ENCODE assay signal across 8 cellular contexts in genomic region chr3:13485671-13486562, GRCh38. TPM values are rescaled to one million over a fixed set of nuclear protein-coding genes. Genes with fewer than 3 reads are reported as not detected.
DNase-seq lines count a peak whose midpoint lies in the region; ATAC-seq, FAIRE-seq and TF ChIP-seq lines count a peak whose summit lies in the region.
"Not testable (repeated sequence)": the region's sequence is repeated elsewhere in the genome, so short reads cannot be mapped to it uniquely, and the experiment has no call there.

No MANE protein-coding gene starts in this region.

- H3K4me1 Mint-ChIP-seq in MCF 10A (ENCODE audit: insufficient read depth, unreplicated experiment) = peaks cover 18% of the 10 kb centered on the region
- peaks cover 36% of the 10 kb centered on the region for H3K4me1 Mint-ChIP-seq in stimulated activated effector memory CD8-positive, alpha-beta T cell treated with anti-CD3 and anti-CD28 coated beads, Interleukin-12 subunit alpha, Interleukin-12 subunit beta, amount 100 ng/mL, for 72 hours

- H3K27ac ChIP-seq in C4-2B = peak overlapping the region; percentile 31
- peak overlapping the region; percentile 44 for H3K27ac ChIP-seq in RWPE2 (ENCODE audit: poor library complexity, severe bottlenecking)
- peak overlapping the region; percentile 30 to 74 (median 68) for H3K27ac ChIP-seq in esophagus muscularis mucosa (replicated peaks in 1 of 4)
- H3K27ac ChIP-seq in kidney (ENCODE audit: low read depth in 2 of 2, low read length in 2 of 2) = peak overlapping the region; percentile 69
- H3K27ac ChIP-seq in neutrophil = peak overlapping the region; percentile 46

- not testable (repeated sequence) for H3K36me3 ChIP-seq in Loucy (ENCODE audit: insufficient read depth, low read length); RWPE2 (ENCODE audit: low read depth); kidney (ENCODE audit: control insufficient read depth in 1 of 2, insufficient read depth in 2 of 2, low read length in 2 of 2); neutrophil
- peaks cover 8 to 37% (median 21%) of the 10 kb centered on the region in 4 donors for H3K36me3 ChIP-seq in esophagus muscularis mucosa

- H3K9me3 ChIP-seq in Loucy (ENCODE audit: insufficient read depth, low read depth, low read length); RWPE2 (ENCODE audit: severe bottlenecking); esophagus muscularis mucosa; kidney (ENCODE audit: control insufficient read depth in 1 of 2, low read length in 2 of 2); neutrophil: not testable (repeated sequence)

- FAIRE-seq in kidney (lab: Jason Lieb, UNC) = not testable (repeated sequence)

- H3K4me3 Mint-ChIP-seq in MCF 10A (ENCODE audit: unreplicated experiment) = peak overlapping the region; percentile 39
- H3K4me3 Mint-ChIP-seq in stimulated activated effector memory CD8-positive, alpha-beta T cell treated with anti-CD3 and anti-CD28 coated beads, Interleukin-12 subunit alpha, Interleukin-12 subunit beta, amount 100 ng/mL, for 72 hours = not testable (repeated sequence)

- H3K79me2 ChIP-seq in Loucy (ENCODE audit: insufficient read depth, low read length) = not testable (repeated sequence)

- ATAC-seq in RWPE2 (ENCODE audit: low read depth) = peak; percentile 28; the same call in 2 of the 3 replicates
- ATAC-seq in stimulated activated effector memory CD8-positive, alpha-beta T cell treated with anti-CD3 and anti-CD28 coated beads, Interleukin-12 subunit alpha, Interleukin-12 subunit beta, amount 100 ng/mL, for 72 hours = not testable (repeated sequence)

- H3K4me3 ChIP-seq in Loucy (ENCODE audit: low read length, poor library complexity, severe bottlenecking) = peak overlapping the region; percentile 16
- not testable (repeated sequence) for H3K4me3 ChIP-seq in RWPE2 (ENCODE audit: severe bottlenecking); esophagus muscularis mucosa; kidney (ENCODE audit: low read length in 2 of 2); neutrophil (ENCODE audit: low read depth in 1 of 2, low read length in 1 of 2)

- H3K27me3 ChIP-seq in Loucy (ENCODE audit: insufficient read depth, low read length, poor library complexity, severe bottlenecking); RWPE2 (ENCODE audit: insufficient read depth, poor library complexity, severe bottlenecking); esophagus muscularis mucosa: not testable (repeated sequence)
- H3K27me3 ChIP-seq in neutrophil = peaks cover 11% of the 10 kb centered on the region

- not testable (repeated sequence) for TF ChIP-seq EP300 in esophagus muscularis mucosa (IDR thresholded peaks at IDR 0.05)

- not testable (repeated sequence) for H3K36me3 Mint-ChIP-seq in MCF 10A (ENCODE audit: insufficient read depth, unreplicated experiment); stimulated activated effector memory CD8-positive, alpha-beta T cell treated with anti-CD3 and anti-CD28 coated beads, Interleukin-12 subunit alpha, Interleukin-12 subunit beta, amount 100 ng/mL, for 72 hours

- H3K9ac ChIP-seq in Loucy (ENCODE audit: low read depth, low read length, poor library complexity, severe bottlenecking) = peak overlapping the region; percentile 54
- not testable (repeated sequence) for H3K9ac ChIP-seq in kidney (ENCODE audit: low read length in 2 of 2)

- not testable (repeated sequence) for H2AFZ ChIP-seq in Loucy (ENCODE audit: low read length)

- not testable (repeated sequence) for BruUV-seq in MCF 10A (replicated peaks; lab: Mats Ljungman, UMichigan)

- not testable (repeated sequence) for TF ChIP-seq POLR2A in esophagus muscularis mucosa (IDR thresholded peaks at IDR 0.05; ENCODE audit: low read depth)

- not testable (repeated sequence) for H3K9me2 ChIP-seq in Loucy (replicated peaks; ENCODE audit: low read depth, low read length)

- H3K4me2 ChIP-seq in Loucy (ENCODE audit: low read depth, low read length, poor library complexity, severe bottlenecking) = peak overlapping the region; percentile 51

- intact Hi-C loops in MCF 10A (cut with micrococcal nuclease); esophagus muscularis mucosa (cut with DNase I); kidney (cut with DNase I): not testable (repeated sequence)

- 73% methylated on average over 9 of the region's 9 CpGs for WGBS in esophagus muscularis mucosa

- not testable (repeated sequence) for TF ChIP-seq CTCF in C4-2B (conservative IDR thresholded peaks at IDR 0.05); Loucy (conservative IDR thresholded peaks at IDR 0.05; ENCODE audit: low read length); RWPE2 (IDR thresholded peaks at IDR 0.05; ENCODE audit: poor library complexity, severe bottlenecking); MCF 10A (IDR thresholded peaks at IDR 0.05; ENCODE audit: unreplicated experiment); esophagus muscularis mucosa (IDR thresholded peaks at IDR 0.05); kidney (IDR thresholded peaks at IDR 0.05; ENCODE audit: borderline replicate concordance, extremely low read depth, insufficient read depth); neutrophil (IDR thresholded peaks at IDR 0.05)

- H3F3A ChIP-seq in Loucy (ENCODE audit: low read depth) = not testable (repeated sequence)

- DNase-seq in RWPE2 (ENCODE audit: low spot score) = peak; percentile 21
- peak; percentile 81 for DNase-seq in MCF 10A (ENCODE audit: unreplicated experiment)
- not testable (repeated sequence) for DNase-seq in esophagus muscularis mucosa (ENCODE audit: extremely low spot score); stimulated activated effector memory CD8-positive, alpha-beta T cell treated with anti-CD3 and anti-CD28 coated beads, Interleukin-12 subunit alpha, Interleukin-12 subunit beta, amount 100 ng/mL, for 72 hours (ENCODE audit: low spot score in 2 of 2)
- DNase-seq in kidney = peak; percentile 49

- not testable (repeated sequence) for H4K20me1 ChIP-seq in Loucy (ENCODE audit: insufficient read depth, low read length, poor library complexity, severe bottlenecking)

- CTCF ChIA-PET in MCF 10A (lab: Yijun Ruan, JAX) = interaction anchor here (0.7 to 3.7 kb wide), 15 partner anchors 8 to 1454 kb away, joined by 3 to 18 read pairs (median 6); no protein-coding TSS in a partner anchor

- POLR2A ChIA-PET in MCF 10A (lab: Yijun Ruan, JAX) = interaction anchor here (0.6 to 2.4 kb wide), 5 partner anchors 22 to 641 kb away, joined by 3 to 10 read pairs (median 3); partner anchors contain the start of genes CHCHD4 and TMEM43

- H3K27ac Mint-ChIP-seq in MCF 10A (ENCODE audit: low read depth, unreplicated experiment) = peak overlapping the region; percentile 92
- H3K27ac Mint-ChIP-seq in stimulated activated effector memory CD8-positive, alpha-beta T cell treated with anti-CD3 and anti-CD28 coated beads, Interleukin-12 subunit alpha, Interleukin-12 subunit beta, amount 100 ng/mL, for 72 hours = peak overlapping the region; percentile 97

- H3K4me1 ChIP-seq in Loucy (ENCODE audit: insufficient read depth, low read length, poor library complexity, severe bottlenecking) (peaks cover 38% of the 10 kb centered on the region), RWPE2 (ENCODE audit: insufficient read depth, poor library complexity, severe bottlenecking) (peaks cover 13% of the 10 kb centered on the region), esophagus muscularis mucosa (peaks cover 20 to 43% (median 33%) of the 10 kb centered on the region in 4 donors), kidney (ENCODE audit: control insufficient read depth in 1 of 2, insufficient read depth in 1 of 2, low read depth in 1 of 2, low read length in 2 of 2) (peaks cover 10 to 15% of the 10 kb centered on the region in 2 donors), neutrophil (ENCODE audit: control insufficient read depth in 1 of 2, insufficient read depth in 1 of 2, low read depth in 1 of 2, low read length in 1 of 2) (peaks cover 15% of the 10 kb centered on the region in 2 experiments)

- H3K9me3 Mint-ChIP-seq in MCF 10A (ENCODE audit: unreplicated experiment); stimulated activated effector memory CD8-positive, alpha-beta T cell treated with anti-CD3 and anti-CD28 coated beads, Interleukin-12 subunit alpha, Interleukin-12 subunit beta, amount 100 ng/mL, for 72 hours: not testable (repeated sequence)

- not testable (repeated sequence) for H3K27me3 Mint-ChIP-seq in MCF 10A (ENCODE audit: insufficient read depth, unreplicated experiment)

RNA-seq across cellular contexts. Expression of gene HDAC11, which starts 5.8 kb away (rescaled TPM):
- total RNA-seq in MCF 10A (2022) (8.7 and 9.3 TPM in 2 replicates), esophagus muscularis mucosa (10 to 100 TPM; 15.8 to 41.0 (median 32.2) TPM), kidney (28.3 TPM)
- polyA plus RNA-seq in kidney (ENCODE audit: insufficient read depth, low read depth, low replicate concordance) = 43.7 TPM
